Comparison of ENCODE assay signal across 25 cellular contexts in genomic region chr11:16296243-16296642, GRCh38.
"Had no signal": no experiment of that assay in that cellular context is flagged by ENCODE, and none has a peak within 500 bp of the region (broad histone marks: within the 10 kb centered on the region; RNA-seq: fewer than 3 reads in every experiment).

No MANE protein-coding gene starts in this region.

- H3K27ac ChIP-seq: ascending aorta, brain microvascular endothelial cell, coronary artery, dorsolateral prefrontal cortex, parathyroid adenoma, spleen, tibial nerve had no signal

- H3K4me1 ChIP-seq: ascending aorta, parathyroid adenoma, spleen had no signal

- H3K36me3 ChIP-seq: ascending aorta, brain microvascular endothelial cell, right atrium auricular region, spleen, tibial nerve had no signal

- H3K27me3 Mint-ChIP-seq: activated naive CD8-positive, alpha-beta T cell had no signal

- H3K9me3 ChIP-seq: ascending aorta, right atrium auricular region, spleen, tibial nerve had no signal

- H3K4me1 Mint-ChIP-seq: immature natural killer cell had no signal

- H3K9ac ChIP-seq: parathyroid adenoma had no signal

- FAIRE-seq: kidney had no signal

- H3K9me3 Mint-ChIP-seq: neural crest cell had no signal

- H3K4me3 ChIP-seq: ascending aorta, coronary artery, dorsolateral prefrontal cortex, right atrium auricular region, spleen, tibial nerve had no signal

- H3K27me3 ChIP-seq: ascending aorta, brain microvascular endothelial cell, right atrium auricular region, spleen, tibial nerve had no signal

- ATAC-seq: left colon had no signal

- DNase-seq: activated CD4-positive, alpha-beta T cell treated with anti-CD3 and anti-CD28 coated beads for 4 hours; activated CD4-positive, alpha-beta T cell treated with anti-CD3 and anti-CD28 coated beads, Interleukin-2, amount 50 U/mL, for 48 hours; activated CD4-positive, CD25-positive, alpha-beta regulatory T cell; activated CD8-positive, alpha-beta memory T cell treated with anti-CD3 and anti-CD28 coated beads for 24 hours; activated effector memory CD4-positive, alpha-beta T cell treated with Interleukin-2 at 50 U/mL for 16 hours; activated naive CD4-positive, alpha-beta T cell treated with Interleukin-2 at 50 U/mL for 16 hours; brain microvascular endothelial cell; dorsolateral prefrontal cortex; effector memory CD4-positive, alpha-beta T cell; head of caudate nucleus; hypothalamus; immature natural killer cell; kidney; left colon; mammary epithelial cell; occipital lobe; spleen; stimulated activated naive CD4-positive, alpha-beta T cell treated with Interleukin-2 at 50 U/mL for 16 hours had no signal

- H3K4me3 Mint-ChIP-seq: activated naive CD8-positive, alpha-beta T cell; immature natural killer cell; neural crest cell had no signal

- H3K27ac Mint-ChIP-seq: activated naive CD8-positive, alpha-beta T cell; immature natural killer cell had no signal

- H3K36me3 Mint-ChIP-seq: activated naive CD8-positive, alpha-beta T cell; immature natural killer cell had no signal
